In genomic region chr15:99427668-99428361, GRCh38 we compare ENCODE assay signal across 21 cellular contexts.
DNase-seq lines count a peak whose midpoint lies in the region; ATAC-seq and TF ChIP-seq lines count a peak whose summit lies in the region.
"Had no signal": no experiment of that assay in that cellular context is flagged by ENCODE, and none has a peak within 500 bp of the region (broad histone marks: within the 10 kb centered on the region; RNA-seq: fewer than 3 reads in every experiment).

No MANE protein-coding gene starts in this region.

- no peaks in the 10 kb centered on the region for H3K36me3 ChIP-seq in BE2C
- no peaks in the 10 kb centered on the region for H3K36me3 ChIP-seq in naive thymus-derived CD4-positive, alpha-beta T cell (ENCODE audit: control insufficient read depth in 2 of 3, insufficient read depth in 3 of 3, low read length in 3 of 3)
- H3K36me3 ChIP-seq: esophagus muscularis mucosa, ovary had no signal

- no peak overlapping the region for H3K27ac Mint-ChIP-seq in activated CD8-positive, alpha-beta memory T cell treated with anti-CD3 and anti-CD28 coated beads, Interleukin-2, amount 10 ng/mL, durations not matched to agents 7 days and 5 days
- H3K27ac Mint-ChIP-seq in activated T-helper 17 cell treated with anti-CD3 and anti-CD28 coated beads, Interleukin-2, amount 50 U/mL, for 72 hours: peak overlapping the region; percentile 7
- peak overlapping the region in 5 of 9 donors; percentile 44 to 96 (median 94) for H3K27ac Mint-ChIP-seq in naive thymus-derived CD4-positive, alpha-beta T cell
- H3K27ac Mint-ChIP-seq: activated T-cell treated with anti-CD3 and anti-CD28 coated beads, Interleukin-2, amount 50 U/mL, for 72 hours had no signal

- POLR2A ChIA-PET in naive thymus-derived CD4-positive, alpha-beta T cell (lab: Charles Lee): interaction anchor here (1.1 to 3.5 kb wide), 2 partner anchors 11 to 15 kb away, joined by 6 to 27 read pairs; no protein-coding TSS in a partner anchor

- no peak for TF ChIP-seq CTCF in BE2C (IDR thresholded peaks at IDR 0.05; ENCODE audit: low read depth, low read length)

- peaks cover 3% of the 10 kb centered on the region for H3K27me3 Mint-ChIP-seq in activated CD8-positive, alpha-beta memory T cell treated with anti-CD3 and anti-CD28 coated beads, Interleukin-2, amount 10 ng/mL, durations not matched to agents 7 days and 5 days
- peaks cover 3% of the 10 kb centered on the region for H3K27me3 Mint-ChIP-seq in activated T-helper 17 cell treated with anti-CD3 and anti-CD28 coated beads, Interleukin-2, amount 50 U/mL, for 72 hours
- H3K27me3 Mint-ChIP-seq in naive thymus-derived CD4-positive, alpha-beta T cell: no peaks in the 10 kb centered on the region
- H3K27me3 Mint-ChIP-seq: central memory CD8-positive, alpha-beta T cell had no signal

- no peaks in the 10 kb centered on the region for H3K27me3 ChIP-seq in BE2C
- no peaks in the 10 kb centered on the region for H3K27me3 ChIP-seq in naive thymus-derived CD4-positive, alpha-beta T cell (ENCODE audit: control insufficient read depth in 2 of 2, insufficient read depth in 2 of 2, low read length in 2 of 2)
- H3K27me3 ChIP-seq: esophagus muscularis mucosa, ovary had no signal

- peaks cover 9% of the 10 kb centered on the region; the same call in 1 of the 2 replicates for H3K4me1 ChIP-seq in BE2C
- peaks cover 0 to 48% of the 10 kb centered on the region in 2 donors for H3K4me1 ChIP-seq in naive thymus-derived CD4-positive, alpha-beta T cell (ENCODE audit: control insufficient read depth in 2 of 2, insufficient read depth in 2 of 2, low read length in 2 of 2)

- DNase-seq in activated CD8-positive, alpha-beta memory T cell treated with anti-CD3 and anti-CD28 coated beads, Interleukin-2, amount 50 U/mL, for 48 hours: peak; percentile 49
- no peak for DNase-seq in activated CD8-positive, alpha-beta memory T cell treated with anti-CD3 and anti-CD28 coated beads, Interleukin-2, amount 10 ng/mL, durations not matched to agents 7 days and 5 days
- DNase-seq in BE2C (peak; percentile 2), dermis blood vessel endothelial cell (no peak)
- no peak for DNase-seq in naive thymus-derived CD4-positive, alpha-beta T cell
- no peak for DNase-seq in stimulated activated CD8-positive, alpha-beta memory T cell treated with anti-CD3 and anti-CD28 coated beads, Interleukin-4, amount 100 ng/mL, for 48 hours
- DNase-seq: activated CD4-positive, alpha-beta T cell treated with anti-CD3 and anti-CD28 coated beads, Interleukin-2, amount 50 U/mL, for 1 hour; activated T-cell treated with anti-CD3 and anti-CD28 coated beads, Interleukin-2, amount 50 U/mL, for 72 hours; DMS153; effector CD4-positive, alpha-beta T cell; GF-D8; NCI-H1092; NCI-H2081; NCI-H446; stimulated activated CD4-positive, alpha-beta T cell treated with anti-CD3 and anti-CD28 coated beads, Interleukin-1b, Interleukin-23, amount 100 ng/mL, for 48 hours; SW 1271 had no signal

- intact Hi-C loops in naive thymus-derived CD4-positive, alpha-beta T cell (cut with micrococcal nuclease): loop anchor here in 1 of 2 donors (5.0 kb wide), 1 partner anchor 139 kb away; the partner anchor contains the start of gene MEF2A

- CTCF ChIA-PET in activated CD8-positive, alpha-beta memory T cell treated with anti-CD3 and anti-CD28 coated beads, Interleukin-2, amount 10 ng/mL, durations not matched to agents 7 days and 5 days (lab: Charles Lee): no interaction called here
- CTCF ChIA-PET in naive thymus-derived CD4-positive, alpha-beta T cell (lab: Charles Lee): interaction anchor here (0.6 kb wide), 1 partner anchor 10 kb away, joined by 3 read pairs; no protein-coding TSS in a partner anchor

- H3K9me3 ChIP-seq in BE2C: no peaks in the 10 kb centered on the region
- no peaks in the 10 kb centered on the region for H3K9me3 ChIP-seq in naive thymus-derived CD4-positive, alpha-beta T cell (ENCODE audit: control insufficient read depth in 2 of 3, low read length in 3 of 3)
- H3K9me3 ChIP-seq: esophagus muscularis mucosa, ovary had no signal

- no peaks in the 10 kb centered on the region for H3K9me3 Mint-ChIP-seq in activated CD8-positive, alpha-beta memory T cell treated with anti-CD3 and anti-CD28 coated beads, Interleukin-2, amount 10 ng/mL, durations not matched to agents 7 days and 5 days (ENCODE audit: low read depth)
- no peaks in the 10 kb centered on the region for H3K9me3 Mint-ChIP-seq in activated T-helper 17 cell treated with anti-CD3 and anti-CD28 coated beads, Interleukin-2, amount 50 U/mL, for 72 hours
- H3K9me3 Mint-ChIP-seq in naive thymus-derived CD4-positive, alpha-beta T cell: peaks cover 0 to 2% (median 0%) of the 10 kb centered on the region in 11 donors
- H3K9me3 Mint-ChIP-seq: activated T-cell treated with anti-CD3 and anti-CD28 coated beads, Interleukin-2, amount 50 U/mL, for 72 hours; central memory CD8-positive, alpha-beta T cell had no signal

- no peaks in the 10 kb centered on the region for H3K36me3 Mint-ChIP-seq in activated CD8-positive, alpha-beta memory T cell treated with anti-CD3 and anti-CD28 coated beads, Interleukin-2, amount 10 ng/mL, durations not matched to agents 7 days and 5 days
- H3K36me3 Mint-ChIP-seq in activated T-helper 17 cell treated with anti-CD3 and anti-CD28 coated beads, Interleukin-2, amount 50 U/mL, for 72 hours (ENCODE audit: low read depth): no peaks in the 10 kb centered on the region
- no peaks in the 10 kb centered on the region for H3K36me3 Mint-ChIP-seq in naive thymus-derived CD4-positive, alpha-beta T cell

- no peak for ATAC-seq in activated CD8-positive, alpha-beta memory T cell treated with anti-CD3 and anti-CD28 coated beads, Interleukin-2, amount 10 ng/mL, durations not matched to agents 7 days and 5 days
- no peak for ATAC-seq in activated T-helper 17 cell treated with anti-CD3 and anti-CD28 coated beads, Interleukin-2, amount 50 U/mL, for 72 hours (replicated peaks)
- ATAC-seq in naive thymus-derived CD4-positive, alpha-beta T cell: no peak
- no peak for ATAC-seq in GM21381 (IDR thresholded peaks at IDR 0.05; ENCODE audit: unreplicated experiment)
- ATAC-seq: activated T-cell treated with anti-CD3 and anti-CD28 coated beads, Interleukin-2, amount 50 U/mL, for 72 hours had no signal

- H3K27ac ChIP-seq in naive thymus-derived CD4-positive, alpha-beta T cell (ENCODE audit: low read depth, low read length): no peak overlapping the region
- H3K27ac ChIP-seq: esophagus muscularis mucosa, ovary had no signal

- no peak overlapping the region for H3K4me3 ChIP-seq in BE2C (ENCODE audit: low read depth, low read length)
- H3K4me3 ChIP-seq in naive thymus-derived CD4-positive, alpha-beta T cell (ENCODE audit: low read length): no peak overlapping the region
- H3K4me3 ChIP-seq: esophagus muscularis mucosa, ovary had no signal

- H3K4me1 Mint-ChIP-seq in activated CD8-positive, alpha-beta memory T cell treated with anti-CD3 and anti-CD28 coated beads, Interleukin-2, amount 10 ng/mL, durations not matched to agents 7 days and 5 days: peaks cover 17% of the 10 kb centered on the region
- H3K4me1 Mint-ChIP-seq in activated T-helper 17 cell treated with anti-CD3 and anti-CD28 coated beads, Interleukin-2, amount 50 U/mL, for 72 hours: peaks cover 4% of the 10 kb centered on the region
- H3K4me1 Mint-ChIP-seq in naive thymus-derived CD4-positive, alpha-beta T cell: peaks cover 17 to 75% (median 63%) of the 10 kb centered on the region in 7 donors
- H3K4me1 Mint-ChIP-seq: central memory CD8-positive, alpha-beta T cell had no signal

- no peak overlapping the region for H3K4me3 Mint-ChIP-seq in activated CD8-positive, alpha-beta memory T cell treated with anti-CD3 and anti-CD28 coated beads, Interleukin-2, amount 10 ng/mL, durations not matched to agents 7 days and 5 days
- no peak overlapping the region for H3K4me3 Mint-ChIP-seq in activated T-helper 17 cell treated with anti-CD3 and anti-CD28 coated beads, Interleukin-2, amount 50 U/mL, for 72 hours
- peak overlapping the region in 1 of 10 donors; percentile 26 for H3K4me3 Mint-ChIP-seq in naive thymus-derived CD4-positive, alpha-beta T cell
- H3K4me3 Mint-ChIP-seq: activated T-cell treated with anti-CD3 and anti-CD28 coated beads, Interleukin-2, amount 50 U/mL, for 72 hours; central memory CD8-positive, alpha-beta T cell had no signal

Comparison
In these comparisons a context has a peak if more than half of its experiments do, and no peak if none do; other contexts are left out.
1. DNase-seq: peak in activated CD8-positive, alpha-beta memory T cell treated with anti-CD3 and anti-CD28 coated beads, Interleukin-2, amount 50 U/mL, for 48 hours (single experiment) and BE2C (single experiment); none in activated CD8-positive, alpha-beta memory T cell treated with anti-CD3 and anti-CD28 coated beads, Interleukin-2, amount 10 ng/mL, durations not matched to agents 7 days and 5 days (single experiment), naive thymus-derived CD4-positive, alpha-beta T cell (0 of 9), dermis blood vessel endothelial cell (single experiment) and stimulated activated CD8-positive, alpha-beta memory T cell treated with anti-CD3 and anti-CD28 coated beads, Interleukin-4, amount 100 ng/mL, for 48 hours (single experiment).